In the genomic region with DNA sequence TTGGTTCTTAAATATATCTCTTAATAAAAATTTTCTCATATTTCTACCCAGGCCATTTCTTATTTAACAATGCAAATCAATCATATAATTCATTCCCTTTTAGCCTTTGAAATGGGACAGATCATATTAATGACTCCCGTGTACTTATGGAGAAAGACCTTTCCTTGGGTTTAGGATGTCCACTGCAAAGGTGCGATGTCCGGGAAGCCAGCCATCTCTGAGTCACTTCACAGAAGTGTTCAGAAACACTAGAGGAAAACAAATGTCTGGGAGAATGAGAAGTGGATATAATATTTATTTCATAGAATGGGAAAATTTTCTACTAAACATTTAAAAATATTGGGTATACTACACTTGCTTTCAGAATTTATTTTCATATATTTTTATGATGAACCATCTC, we compare ENCODE assay signal across 23 cellular contexts. TPM values are rescaled to one million over a fixed set of nuclear protein-coding genes. Genes with fewer than 3 reads are reported as not detected.
"Had no signal": no experiment of that assay in that cellular context is flagged by ENCODE, and none has a peak within 500 bp of the region (broad histone marks: within the 10 kb centered on the region; RNA-seq: fewer than 3 reads in every experiment).

No MANE protein-coding gene starts in this region.

- H3K27ac ChIP-seq: brain microvascular endothelial cell, cardiac muscle cell, WERI-Rb-1 had no signal

- H3K4me1 Mint-ChIP-seq: activated CD4-positive, alpha-beta memory T cell treated with anti-CD3 and anti-CD28 coated beads, Interleukin-2, amount 10 ng/mL, durations not matched to agents 7 days and 5 days; activated CD4-positive, alpha-beta T cell treated with anti-CD3 and anti-CD28 coated beads for 36 hours; activated T-helper 17 cell treated with anti-CD3 and anti-CD28 coated beads, Interleukin-2, amount 50 U/mL, for 72 hours had no signal

- H3K36me3 Mint-ChIP-seq: activated naive CD8-positive, alpha-beta T cell had no signal

- H3K27ac Mint-ChIP-seq: activated CD4-positive, alpha-beta memory T cell treated with anti-CD3 and anti-CD28 coated beads, Interleukin-2, amount 10 ng/mL, durations not matched to agents 7 days and 5 days; activated CD4-positive, alpha-beta T cell treated with anti-CD3 and anti-CD28 coated beads for 36 hours; activated naive CD4-positive, alpha-beta T cell treated with anti-CD3 and anti-CD28 coated beads for 36 hours; activated naive CD8-positive, alpha-beta T cell; activated T-helper 17 cell treated with anti-CD3 and anti-CD28 coated beads, Interleukin-2, amount 50 U/mL, for 72 hours had no signal

- H3K4me3 ChIP-seq: cardiac muscle cell had no signal

- H3K9me3 ChIP-seq: SK-N-SH had no signal

- H3K27me3 Mint-ChIP-seq: activated naive CD8-positive, alpha-beta T cell had no signal

- H3K4me2 ChIP-seq: SK-N-SH had no signal

- DNase-seq: activated CD4-positive, alpha-beta memory T cell treated with anti-CD3 and anti-CD28 coated beads, Interleukin-2, amount 10 ng/mL, durations not matched to agents 7 days and 5 days; activated CD4-positive, alpha-beta T cell treated with anti-CD3 and anti-CD28 coated beads for 36 hours; activated CD4-positive, alpha-beta T cell treated with anti-CD3 and anti-CD28 coated beads, Interleukin-2, amount 50 U/mL, for 1 hour; activated gamma-delta T cell; activated naive CD4-positive, alpha-beta T cell treated with anti-CD3 and anti-CD28 coated beads for 36 hours; activated T-cell treated with anti-CD3 and anti-CD28 coated beads for 4 hours; activated T-cell treated with anti-CD3 and anti-CD28 coated beads, Interleukin-2, amount 50 U/mL, for 48 hours; brain microvascular endothelial cell; Kasumi-1; KBM-7; NCI-H1092; NCI-H1417 treated with DMSO at 0.1 percent for 48 hours; NCI-H1694 treated with DMSO at 0.1 percent for 48 hours; NCI-H2029 treated with DMSO at 0.1 percent for 48 hours; NCI-H446; NCI-H524; PC-3; SK-N-SH; T-helper 1 cell; WERI-Rb-1 had no signal

- H3K9me2 ChIP-seq: SK-N-SH had no signal

- H3K4me3 Mint-ChIP-seq: activated CD4-positive, alpha-beta memory T cell treated with anti-CD3 and anti-CD28 coated beads, Interleukin-2, amount 10 ng/mL, durations not matched to agents 7 days and 5 days; activated CD4-positive, alpha-beta T cell treated with anti-CD3 and anti-CD28 coated beads for 36 hours; activated naive CD4-positive, alpha-beta T cell treated with anti-CD3 and anti-CD28 coated beads for 36 hours; activated naive CD8-positive, alpha-beta T cell; activated T-helper 17 cell treated with anti-CD3 and anti-CD28 coated beads, Interleukin-2, amount 50 U/mL, for 72 hours had no signal

- H3K9me3 Mint-ChIP-seq: activated CD4-positive, alpha-beta memory T cell treated with anti-CD3 and anti-CD28 coated beads, Interleukin-2, amount 10 ng/mL, durations not matched to agents 7 days and 5 days; activated naive CD4-positive, alpha-beta T cell treated with anti-CD3 and anti-CD28 coated beads for 36 hours; activated T-helper 17 cell treated with anti-CD3 and anti-CD28 coated beads, Interleukin-2, amount 50 U/mL, for 72 hours had no signal

- H3K27me3 ChIP-seq: brain microvascular endothelial cell, cardiac muscle cell had no signal

- H3K9ac ChIP-seq: SK-N-SH had no signal

- ATAC-seq: activated CD4-positive, alpha-beta T cell treated with anti-CD3 and anti-CD28 coated beads for 36 hours; activated T-helper 17 cell treated with anti-CD3 and anti-CD28 coated beads, Interleukin-2, amount 50 U/mL, for 72 hours; PC-3 had no signal

RNA-seq across cellular contexts. Expression of a gene that starts 15.3 kb away (rescaled TPM):
- total RNA-seq: activated CD4-positive, alpha-beta memory T cell treated with anti-CD3 and anti-CD28 coated beads, Interleukin-2, amount 10 ng/mL, durations not matched to agents 7 days and 5 days had no signal
